29 cellular contexts compared by ENCODE assay signal in genomic region chr19:10233946-10234345, GRCh38. TPM values are rescaled to one million over a fixed set of nuclear protein-coding genes. Genes with fewer than 3 reads are reported as not detected.
"Had no signal": no experiment of that assay in that cellular context is flagged by ENCODE, and none has a peak within 500 bp of the region (broad histone marks: within the 10 kb centered on the region; RNA-seq: fewer than 3 reads in every experiment).

No MANE protein-coding gene starts in this region.

- ATAC-seq: foreskin keratinocyte; gastroesophageal sphincter; heart right ventricle; left cardiac atrium; left lung; naive thymus-derived CD4-positive, alpha-beta T cell; psoas muscle; right cardiac atrium; stimulated activated effector memory CD8-positive, alpha-beta T cell treated with anti-CD3 and anti-CD28 coated beads, Interleukin-12 subunit alpha, Interleukin-12 subunit beta, amount 100 ng/mL, for 72 hours had no signal

- H3K4me3 ChIP-seq: esophagus muscularis mucosa, gastroesophageal sphincter, heart right ventricle, left lung, psoas muscle, sigmoid colon, stomach, thyroid gland had no signal

- H3K27ac ChIP-seq: esophagus muscularis mucosa, foreskin keratinocyte, gastroesophageal sphincter, psoas muscle, sigmoid colon, stomach, thyroid gland had no signal

- H3K27me3 Mint-ChIP-seq: naive thymus-derived CD4-positive, alpha-beta T cell had no signal

- H3K36me3 ChIP-seq: esophagus muscularis mucosa, gastroesophageal sphincter, heart right ventricle, left lung, sigmoid colon, stomach, thyroid gland had no signal

- H3K9me3 Mint-ChIP-seq: naive thymus-derived CD4-positive, alpha-beta T cell; nephron progenitor cell; stimulated activated effector memory CD8-positive, alpha-beta T cell treated with anti-CD3 and anti-CD28 coated beads, Interleukin-12 subunit alpha, Interleukin-12 subunit beta, amount 100 ng/mL, for 72 hours had no signal

- H3K4me3 Mint-ChIP-seq: nephron progenitor cell; stimulated activated effector memory CD8-positive, alpha-beta T cell treated with anti-CD3 and anti-CD28 coated beads, Interleukin-12 subunit alpha, Interleukin-12 subunit beta, amount 100 ng/mL, for 72 hours had no signal

- H3K27ac Mint-ChIP-seq: nephron progenitor cell; stimulated activated effector memory CD8-positive, alpha-beta T cell treated with anti-CD3 and anti-CD28 coated beads, Interleukin-12 subunit alpha, Interleukin-12 subunit beta, amount 100 ng/mL, for 72 hours had no signal

- H3K27me3 ChIP-seq: esophagus muscularis mucosa, foreskin keratinocyte, gastroesophageal sphincter, sigmoid colon, thyroid gland had no signal

- DNase-seq: dermis blood vessel endothelial cell; effector memory CD4-positive, alpha-beta T cell; foreskin keratinocyte; glutamatergic neuron; heart right ventricle; hippocampal formation; left cardiac atrium; left lung; mesenchymal stem cell; midbrain; naive thymus-derived CD4-positive, alpha-beta T cell; nephron progenitor cell; nucleus accumbens; posterior cingulate gyrus; psoas muscle; right cardiac atrium; sigmoid colon; stimulated activated CD4-positive, alpha-beta T cell treated with anti-CD3 and anti-CD28 coated beads, Interleukin-2, amount 100 ng/mL, for 24 hours; stimulated activated CD4-positive, alpha-beta T cell treated with anti-CD3 and anti-CD28 coated beads, Interleukin-4, amount 100 ng/mL, for 24 hours; stimulated activated naive CD4-positive, alpha-beta T cell treated with Interleukin-2 at 50 U/mL for 16 hours; stomach; thyroid gland; trophoblast cell had no signal

- H3K9me3 ChIP-seq: esophagus muscularis mucosa, gastroesophageal sphincter, heart right ventricle, left lung, psoas muscle, sigmoid colon, stomach, thyroid gland had no signal

- H3K4me1 ChIP-seq: foreskin keratinocyte had no signal

RNA-seq across cellular contexts. Expression of gene ICAM4, which starts 52.8 kb away (rescaled TPM):
- total RNA-seq: epithelial cell of proximal tubule, lung microvascular endothelial cell, osteocyte, sigmoid colon had no signal
